ENCODE assay signal across 1 cellular context in genomic region chr20:63648895-63649589, GRCh38.
TF ChIP-seq lines count a peak whose summit lies in the region.

No MANE protein-coding gene starts in this region.

TF ChIP-seq in H1, 55 proteins besides CTCF, POLR2A, EP300 and RAD21:
- TF ChIP-seq SIN3A (conservative IDR thresholded peaks at IDR 0.05 in 1 of 2, IDR thresholded peaks at IDR 0.05 in 1 of 2; ENCODE audit: low read depth in 1 of 2, low read length in 2 of 2) = no peak
- no peak for TF ChIP-seq USF2 (IDR thresholded peaks at IDR 0.05; ENCODE audit: low read length)
- TF ChIP-seq EGR1 (IDR thresholded peaks at IDR 0.05; ENCODE audit: borderline replicate concordance, low read depth, low read length) = no peak
- no peak for TF ChIP-seq SIX5 (IDR thresholded peaks at IDR 0.05; ENCODE audit: low read depth, low read length)
- TF ChIP-seq CHD1 (IDR thresholded peaks at IDR 0.05; ENCODE audit: low read depth, low read length) = no peak
- TF ChIP-seq KDM1A (IDR thresholded peaks at IDR 0.05; ENCODE audit: borderline replicate concordance, low read length) = no peak
